In the genomic region with DNA sequence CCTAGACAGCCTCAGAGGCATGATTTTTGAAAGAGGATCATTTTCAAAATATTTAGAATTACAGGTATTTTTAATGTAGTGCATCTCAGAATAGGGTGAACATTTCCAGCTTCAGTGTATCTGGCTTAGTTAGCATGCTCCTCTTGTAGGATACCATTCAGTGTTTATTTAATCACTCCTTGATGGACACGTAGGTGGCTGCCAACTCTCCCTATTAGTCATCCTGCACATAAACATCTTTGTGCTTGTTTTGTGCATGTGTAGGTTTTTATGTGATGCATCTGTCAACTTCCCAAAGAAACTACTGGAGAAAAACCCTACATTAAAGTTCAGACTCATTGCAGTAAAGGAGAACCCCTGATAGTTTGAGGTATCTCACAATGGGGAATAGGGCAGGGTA, we compare ENCODE assay signal across 30 cellular contexts. TPM values are rescaled to one million over a fixed set of nuclear protein-coding genes. Genes with fewer than 3 reads are reported as not detected.
A peak's percentile ranks its signal among the peaks of the same experiment; 100 is the strongest.
DNase-seq lines count a peak whose midpoint lies in the region; FAIRE-seq and TF ChIP-seq lines count a peak whose summit lies in the region.
"Had no signal": no experiment of that assay in that cellular context is flagged by ENCODE, and none has a peak within 500 bp of the region (broad histone marks: within the 10 kb centered on the region; RNA-seq: fewer than 3 reads in every experiment).

No MANE protein-coding gene starts in this region.

- H3K36me3 ChIP-seq in prostate gland (no peaks in the 10 kb centered on the region), MM.1S (replicated peaks; ENCODE audit: insufficient read depth, low read length) (no peaks in the 10 kb centered on the region)
- H3K36me3 ChIP-seq: BLaER1, esophagus muscularis mucosa, SJCRH30, suprapubic skin had no signal

- WGBS in prostate gland = 17% methylated on average over 1 of the region's 1 CpG

- H3K4me3 ChIP-seq in prostate gland (no peak overlapping the region), MM.1S (ENCODE audit: low read length) (no peak overlapping the region)
- H3K4me3 ChIP-seq: A549, BLaER1, esophagus muscularis mucosa, K562, SJCRH30, suprapubic skin had no signal

- H3K79me2 ChIP-seq in MM.1S (ENCODE audit: low read length) = no peaks in the 10 kb centered on the region

- no peak overlapping the region for H2AFZ ChIP-seq in MM.1S (ENCODE audit: low read length)

- H3K27ac Mint-ChIP-seq in HFFc6 = no peak overlapping the region
- H3K27ac Mint-ChIP-seq: activated naive CD8-positive, alpha-beta T cell treated with anti-CD3 and anti-CD28 coated beads, Interleukin-2, amount 50 U/mL, for 24 hours; effector memory CD8-positive, alpha-beta T cell; mesothelial cell of epicardium; naive thymus-derived CD4-positive, alpha-beta T cell; stimulated activated naive B cell treated with anti-CD40 and anti-IgM and Interleukin-4, amounts not matched to agents 10 μg/mL and 1 μg/mL and 100 μg/mL, for 72 hours had no signal

- H3K4me1 ChIP-seq in prostate gland (replicated peaks) = no peaks in the 10 kb centered on the region
- H3K4me1 ChIP-seq in MM.1S (ENCODE audit: low read length) = no peaks in the 10 kb centered on the region
- H3K4me1 ChIP-seq: A549, Caco-2, SJCRH30, suprapubic skin had no signal

- H3K9ac ChIP-seq in MM.1S (ENCODE audit: low read length) = no peak overlapping the region
- H3K9ac ChIP-seq: BLaER1 had no signal

- H3K27ac ChIP-seq in prostate gland = no peak overlapping the region
- H3K27ac ChIP-seq in MM.1S (ENCODE audit: low read length) = no peak overlapping the region
- H3K27ac ChIP-seq: A549, BLaER1, esophagus muscularis mucosa, SJCRH30, suprapubic skin had no signal

- peaks cover 23% of the 10 kb centered on the region for H3K27me3 Mint-ChIP-seq in HFFc6 (ENCODE audit: insufficient read depth)

- no peaks in the 10 kb centered on the region for H3F3A ChIP-seq in MM.1S (ENCODE audit: insufficient read depth, low read length)

- no peaks in the 10 kb centered on the region for H3K9me3 ChIP-seq in prostate gland
- H3K9me3 ChIP-seq in MM.1S (replicated peaks; ENCODE audit: insufficient read depth, low read length) = no peaks in the 10 kb centered on the region
- H3K9me3 ChIP-seq: A549, BLaER1, Caco-2, esophagus muscularis mucosa, SJCRH30, suprapubic skin had no signal

- peak; percentile 45 for DNase-seq in NCI-H510A treated with DMSO at 0.1 percent for 48 hours (lab: John Stamatoyannopoulos, UW)
- no peak for DNase-seq in NCI-H510A (lab: John Stamatoyannopoulos, UW)
- peak; percentile 37 for DNase-seq in HFFc6
- DNase-seq in SW480 (ENCODE audit: low spot score) = peak; percentile 7
- DNase-seq in prostate gland (ENCODE audit: low spot score) = peak; percentile 64
- no peak for DNase-seq in MM.1S
- no peak for DNase-seq in D721Med (ENCODE audit: insufficient read length, low spot score)
- no peak for DNase-seq in SW 1271 (lab: John Stamatoyannopoulos, UW)
- DNase-seq: activated gamma-delta T cell; activated naive CD8-positive, alpha-beta T cell treated with anti-CD3 and anti-CD28 coated beads, Interleukin-2, amount 50 U/mL, for 24 hours; Caco-2; effector memory CD8-positive, alpha-beta T cell; left ventricle myocardium superior; MV-4-11; naive thymus-derived CD4-positive, alpha-beta T cell; NCI-H187; NCI-H226; nucleus accumbens; SJCRH30; stimulated activated CD4-positive, alpha-beta T cell treated with anti-CD3 and anti-CD28 coated beads, Interleukin-4, amount 100 ng/mL, for 24 hours; stimulated activated naive B cell treated with anti-CD40 and anti-IgM and Interleukin-4, amounts not matched to agents 10 μg/mL and 1 μg/mL and 100 μg/mL, for 72 hours had no signal

- intact Hi-C loops in prostate gland (cut with DNase I) = no loop called here

- H3K4me3 Mint-ChIP-seq in HFFc6 = no peak overlapping the region
- H3K4me3 Mint-ChIP-seq: activated naive CD8-positive, alpha-beta T cell treated with anti-CD3 and anti-CD28 coated beads, Interleukin-2, amount 50 U/mL, for 24 hours; effector memory CD8-positive, alpha-beta T cell; mesothelial cell of epicardium; naive thymus-derived CD4-positive, alpha-beta T cell; stimulated activated naive B cell treated with anti-CD40 and anti-IgM and Interleukin-4, amounts not matched to agents 10 μg/mL and 1 μg/mL and 100 μg/mL, for 72 hours had no signal

- H3K4me1 Mint-ChIP-seq in HFFc6 (ENCODE audit: low read depth) = peaks cover 18% of the 10 kb centered on the region
- H3K4me1 Mint-ChIP-seq: activated naive CD8-positive, alpha-beta T cell treated with anti-CD3 and anti-CD28 coated beads, Interleukin-2, amount 50 U/mL, for 24 hours; mesothelial cell of epicardium; naive thymus-derived CD4-positive, alpha-beta T cell; stimulated activated naive B cell treated with anti-CD40 and anti-IgM and Interleukin-4, amounts not matched to agents 10 μg/mL and 1 μg/mL and 100 μg/mL, for 72 hours had no signal

- H3K27me3 ChIP-seq in prostate gland (replicated peaks; ENCODE audit: insufficient read depth) (no peaks in the 10 kb centered on the region), MM.1S (replicated peaks; ENCODE audit: insufficient read depth, low read length) (no peaks in the 10 kb centered on the region)
- H3K27me3 ChIP-seq: BLaER1, SJCRH30 had no signal

- H4K20me1 ChIP-seq in MM.1S (ENCODE audit: insufficient read depth, low read length) = no peaks in the 10 kb centered on the region
- H4K20me1 ChIP-seq: BLaER1 had no signal

- FAIRE-seq in D721Med (lab: Jason Lieb, UNC) = no peak
- FAIRE-seq: A549, colon, GM19239, islet of Langerhans, K562 had no signal

- no peak for TF ChIP-seq CTCF in HFFc6 (IDR thresholded peaks at IDR 0.05)
- TF ChIP-seq CTCF in prostate gland (IDR thresholded peaks at IDR 0.05) = no peak
- TF ChIP-seq CTCF in MM.1S (IDR thresholded peaks at IDR 0.05; ENCODE audit: low read length) = no peak
- no peak for TF ChIP-seq CTCF in D721Med (IDR thresholded peaks at IDR 0.05; ENCODE audit: insufficient read depth, missing control alignments)

- no peaks in the 10 kb centered on the region for H3K9me3 Mint-ChIP-seq in HFFc6
- H3K9me3 Mint-ChIP-seq: activated naive CD8-positive, alpha-beta T cell treated with anti-CD3 and anti-CD28 coated beads, Interleukin-2, amount 50 U/mL, for 24 hours; mesothelial cell of epicardium; stimulated activated naive B cell treated with anti-CD40 and anti-IgM and Interleukin-4, amounts not matched to agents 10 μg/mL and 1 μg/mL and 100 μg/mL, for 72 hours had no signal

- no peak overlapping the region for H3K4me2 ChIP-seq in MM.1S (ENCODE audit: low read depth, low read length)
- H3K4me2 ChIP-seq: A549, BLaER1 had no signal

- H3K9me2 ChIP-seq in MM.1S (replicated peaks; ENCODE audit: insufficient read depth, low read length) = no peaks in the 10 kb centered on the region

- H3K36me3 Mint-ChIP-seq in HFFc6 (ENCODE audit: low read depth) = no peaks in the 10 kb centered on the region
- H3K36me3 Mint-ChIP-seq: mesothelial cell of epicardium; naive thymus-derived CD4-positive, alpha-beta T cell; stimulated activated naive B cell treated with anti-CD40 and anti-IgM and Interleukin-4, amounts not matched to agents 10 μg/mL and 1 μg/mL and 100 μg/mL, for 72 hours had no signal

- no peak for TF ChIP-seq POLR2A in prostate gland (IDR thresholded peaks at IDR 0.05)

RNA-seq across cellular contexts. Expression of gene RBM19, which starts 52.5 kb away (rescaled TPM):
- total RNA-seq in HFFc6 (2021; fragmentation: NEBNext Ultra II Directional; extraction: Animal tissue kit (Norgen Biotek cat#: 25700)) = 10 to 100 TPM; 27.8 to 34.8 (median 29.8) TPM
- total RNA-seq in prostate gland = 10 to 100 TPM; 27.2 to 49.9 TPM

Comparison
In these comparisons a context has a peak if more than half of its experiments do, and no peak if none do; other contexts are left out.
1. DNase-seq: peak in NCI-H510A treated with DMSO at 0.1 percent for 48 hours (single experiment), HFFc6 (single experiment), SW480 (single experiment) and prostate gland (single experiment); none in NCI-H510A (single experiment), MM.1S (single experiment), D721Med (single experiment) and SW 1271 (0 of 2).